ENCODE assay signal across 1 cellular context in the genomic region with DNA sequence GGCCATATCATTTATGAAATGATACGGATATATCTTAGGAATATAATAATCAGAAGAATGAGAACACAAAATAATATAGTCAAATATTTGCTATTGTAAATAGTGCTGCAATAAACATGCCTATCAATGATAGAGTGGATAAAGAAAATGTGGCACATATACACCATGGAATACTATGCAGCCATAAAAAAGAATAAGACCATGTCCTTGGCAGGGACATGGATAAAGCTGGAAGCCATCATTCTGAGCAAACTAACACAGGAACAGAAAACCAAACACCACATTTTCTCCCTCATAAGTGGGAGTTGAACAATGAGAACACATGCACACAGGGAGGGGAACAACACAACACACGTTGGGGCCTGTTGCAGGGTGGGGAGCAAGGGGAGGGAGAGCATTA. TPM values are rescaled to one million over a fixed set of nuclear protein-coding genes. Genes with fewer than 3 reads are reported as not detected.
"Had no signal": no experiment of that assay in that cellular context is flagged by ENCODE, and none has a peak within 500 bp of the region (broad histone marks: within the 10 kb centered on the region; RNA-seq: fewer than 3 reads in every experiment).

No MANE protein-coding gene starts in this region.

RNA-seq across cellular contexts. Expression of a gene that starts 28.6 kb away (rescaled TPM):
- total RNA-seq: G401 had no signal
